8 cellular contexts compared by ENCODE assay signal in the genomic region with DNA sequence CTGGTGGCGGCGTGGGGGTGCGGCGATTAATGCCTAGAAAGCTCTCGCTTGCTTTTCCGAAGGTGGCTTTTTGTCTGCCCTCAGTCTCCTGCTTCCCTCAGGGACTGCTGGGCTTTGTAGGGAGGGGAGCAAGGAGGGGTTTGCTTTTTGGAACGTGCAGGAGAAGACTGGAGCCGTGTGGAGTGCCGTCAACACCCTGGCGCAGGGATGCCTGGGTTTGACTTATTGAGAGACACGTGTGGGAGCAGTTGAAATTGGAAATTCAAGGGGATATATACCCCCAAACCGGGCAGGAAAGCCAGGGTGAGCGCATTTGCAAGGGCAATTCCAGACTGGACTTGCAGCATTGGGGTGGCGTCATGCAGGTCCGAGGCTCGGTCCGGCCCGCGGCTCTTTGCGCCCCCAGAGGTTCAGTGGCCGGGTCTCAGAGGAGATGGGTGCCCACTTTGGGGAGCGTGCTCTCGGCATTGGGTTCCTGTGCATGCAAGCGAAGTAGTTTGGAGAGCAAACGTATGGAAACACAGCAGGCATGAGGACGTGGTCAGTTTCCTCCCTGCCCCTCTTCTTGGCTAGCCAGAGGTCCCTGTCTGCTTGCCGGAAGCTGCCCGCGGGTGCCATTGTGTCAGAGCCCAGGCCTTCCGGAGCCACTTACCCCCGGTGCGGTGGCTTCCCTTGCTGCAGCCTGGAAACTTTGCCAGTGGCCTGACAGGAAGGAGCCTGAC. TPM values are rescaled to one million over a fixed set of nuclear protein-coding genes. Genes with fewer than 3 reads are reported as not detected.
DNase-seq lines count a peak whose midpoint lies in the region; ATAC-seq and TF ChIP-seq lines count a peak whose summit lies in the region.
"Had no signal": no experiment of that assay in that cellular context is flagged by ENCODE, and none has a peak within 500 bp of the region (broad histone marks: within the 10 kb centered on the region; RNA-seq: fewer than 3 reads in every experiment).

No MANE protein-coding gene starts in this region.

- no peaks in the 10 kb centered on the region for H3K9me3 ChIP-seq in GM23248 (ENCODE audit: low read depth)
- H3K9me3 ChIP-seq in iPS-18c (ENCODE audit: control insufficient read depth, insufficient read depth, low read length), result peaks cover 2% of the 10 kb centered on the region
- H3K9me3 ChIP-seq in skeletal muscle satellite cell (replicated peaks; ENCODE audit: low read length), result no peaks in the 10 kb centered on the region

- POLR2A ChIA-PET in activated B cell treated with CpG ODN at 0.5 μM for 24 hours (lab: Charles Lee), result no interaction called here
- POLR2A ChIA-PET in T-cell (lab: Charles Lee), result no interaction called here

- H3K27ac ChIP-seq in GM23248, result no peak overlapping the region

- H3K4me3 ChIP-seq in GM23248 (peak overlapping the region; percentile 77), iPS-18c (ENCODE audit: insufficient read depth, low read depth, low read length) (peak overlapping the region; percentile 79), skeletal muscle satellite cell (ENCODE audit: low read length) (peak overlapping the region; percentile 76)

- no peaks in the 10 kb centered on the region for H3K9me3 Mint-ChIP-seq in activated B cell treated with CpG ODN at 0.5 μM for 24 hours
- no peaks in the 10 kb centered on the region for H3K9me3 Mint-ChIP-seq in T-cell

- H3F3A ChIP-seq in GM23248 (ENCODE audit: insufficient read depth), result no peaks in the 10 kb centered on the region

- DNase-seq in GM23248 (no peak), activated B cell treated with CpG ODN at 0.5 μM for 24 hours (no peak), pons (ENCODE audit: low spot score) (no peak), T-cell (no peak)
- DNase-seq: activated CD4-positive, alpha-beta T cell treated with anti-CD3 and anti-CD28 coated beads, Interleukin-2, amount 50 U/mL, for 1 hour had no signal

- H3K27me3 Mint-ChIP-seq in activated B cell treated with CpG ODN at 0.5 μM for 24 hours (peaks cover 39% of the 10 kb centered on the region), T-cell (peaks cover 37 to 40% of the 10 kb centered on the region in 2 donors)

- peaks cover 10% of the 10 kb centered on the region for H3K4me1 Mint-ChIP-seq in activated B cell treated with CpG ODN at 0.5 μM for 24 hours
- peaks cover 9 to 12% (median 9%) of the 10 kb centered on the region in 3 donors for H3K4me1 Mint-ChIP-seq in T-cell

- H2AFZ ChIP-seq in GM23248, result peak overlapping the region; percentile 76

- H3K9ac ChIP-seq in GM23248 (peak overlapping the region; percentile 17; the same call in 1 of the 2 replicates), skeletal muscle satellite cell (ENCODE audit: low read depth, low read length) (no peak overlapping the region)

- H3K9me2 ChIP-seq in GM23248 (ENCODE audit: insufficient read depth), result no peaks in the 10 kb centered on the region

- CTCF ChIA-PET in activated B cell treated with CpG ODN at 0.5 μM for 24 hours (lab: Charles Lee), result no interaction called here
- CTCF ChIA-PET in T-cell (lab: Charles Lee), result interaction anchor here in 1 of 2 donors (0.9 kb wide), 1 partner anchor 1246 kb away, joined by 3 read pairs; no protein-coding TSS in a partner anchor

- 10 to 14% methylated on average over 32 of the region's 32 CpGs for WGBS in GM23248 (ENCODE audit: low coverage in 1 of 2, low lambda C conversion rate in 2 of 2, missing lambda C conversion rate in 2 of 2), 2 experiments

- no peaks in the 10 kb centered on the region for H4K20me1 ChIP-seq in GM23248 (ENCODE audit: insufficient read depth)

- H3K4me2 ChIP-seq in GM23248 (ENCODE audit: unreplicated experiment) (peak overlapping the region; percentile 76), skeletal muscle satellite cell (ENCODE audit: low read length) (peak overlapping the region; percentile 97)

- no peak overlapping the region for H3K27ac Mint-ChIP-seq in activated B cell treated with CpG ODN at 0.5 μM for 24 hours
- no peak overlapping the region for H3K27ac Mint-ChIP-seq in T-cell

- in situ Hi-C loops in GM23248 (cut with MboI), result loop anchor here (10.0 kb wide), 2 partner anchors 718 to 1098 kb away; no protein-coding TSS in a partner anchor

- H3K36me3 Mint-ChIP-seq in activated B cell treated with CpG ODN at 0.5 μM for 24 hours (ENCODE audit: low read depth), result peaks cover 1% of the 10 kb centered on the region
- no peaks in the 10 kb centered on the region for H3K36me3 Mint-ChIP-seq in T-cell

- H3K36me3 ChIP-seq in GM23248 (ENCODE audit: low read depth) (no peaks in the 10 kb centered on the region), skeletal muscle satellite cell (ENCODE audit: insufficient read depth, low read length) (no peaks in the 10 kb centered on the region)

- H3K4me1 ChIP-seq in GM23248 (ENCODE audit: insufficient read depth), result no peaks in the 10 kb centered on the region
- H3K4me1 ChIP-seq in skeletal muscle satellite cell (ENCODE audit: control insufficient read depth, insufficient read depth, low read length), result peaks cover 17% of the 10 kb centered on the region

- intact Hi-C loops in activated B cell treated with CpG ODN at 0.5 μM for 24 hours (cut with micrococcal nuclease), result no loop called here

- H3K27me3 ChIP-seq in GM23248 (replicated peaks; ENCODE audit: insufficient read depth) (peaks cover 10% of the 10 kb centered on the region; the same call in 1 of the 2 replicates), skeletal muscle satellite cell (ENCODE audit: control insufficient read depth, insufficient read depth, low read length) (peaks cover 57% of the 10 kb centered on the region)

- H3K4me3 Mint-ChIP-seq in activated B cell treated with CpG ODN at 0.5 μM for 24 hours (peak overlapping the region; percentile 20), T-cell (peak overlapping the region in 1 of 3 donors; percentile 83)

- TF ChIP-seq CTCF in activated B cell treated with CpG ODN at 0.5 μM for 24 hours (IDR thresholded peaks at IDR 0.05), result no peak

- ATAC-seq in activated B cell treated with CpG ODN at 0.5 μM for 24 hours (ENCODE audit: low read depth) (no peak), T-cell (replicated peaks in 1 of 4) (no peak), GM18519 (IDR thresholded peaks at IDR 0.05; ENCODE audit: low FRiP score, unreplicated experiment) (no peak)

- no peaks in the 10 kb centered on the region for H3K79me2 ChIP-seq in GM23248 (ENCODE audit: insufficient read depth)

RNA-seq across cellular contexts. Expression of a gene that starts 2.2 kb away (rescaled TPM):
- total RNA-seq in GM23248 (2014; rRNA removed; shearing (Covaris generic)), result 0.43 and 1.6 TPM in 2 replicates
- polyA plus RNA-seq in GM23248 (2016; fragmentation: Nextera tagmentation; extraction: Ambion mirVana), result 0.81 and 1.1 TPM in 2 replicates
- total RNA-seq in activated B cell treated with CpG ODN at 0.5 μM for 24 hours, result 2.8 and 3.8 TPM in 2 replicates
- total RNA-seq in skeletal muscle satellite cell (2012; rRNA removed), result 0.25 and 0.87 TPM in 2 replicates
- under 1 TPM in 4 of 5 donors, not detected in 1; 0.28 to 0.72 (median 0.31) TPM for total RNA-seq in T-cell
